ENCODE assay signal across 18 cellular contexts in the genomic region with DNA sequence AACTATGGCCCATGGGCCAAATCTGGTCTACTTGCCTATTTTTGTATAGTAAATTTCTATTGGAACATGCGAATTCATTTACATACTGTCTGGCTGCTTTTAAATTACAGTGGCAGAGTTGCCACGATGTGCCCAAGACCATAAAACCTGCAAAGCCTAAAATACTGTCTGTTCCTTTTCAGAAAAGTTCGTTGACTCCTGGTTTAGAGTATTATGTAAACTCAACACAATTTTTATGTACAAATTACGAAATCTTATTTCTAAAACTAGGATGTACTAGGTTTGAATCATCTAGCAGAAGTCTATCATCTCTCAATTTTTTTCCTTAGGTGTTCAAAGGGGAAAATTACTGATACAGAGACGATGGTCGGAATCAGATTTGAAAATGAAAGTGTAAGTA.
"Had no signal": no experiment of that assay in that cellular context is flagged by ENCODE, and none has a peak within 500 bp of the region (broad histone marks: within the 10 kb centered on the region; RNA-seq: fewer than 3 reads in every experiment).

No MANE protein-coding gene starts in this region.

- ATAC-seq: activated naive CD4-positive, alpha-beta T cell treated with anti-CD3 and anti-CD28 coated beads, Interleukin-2, amount 50 U/mL, for 72 hours; left lung; psoas muscle; sciatic nerve; stimulated activated naive B cell treated with anti-CD40 and anti-IgM and Interleukin-4, amounts not matched to agents 10 μg/mL and 1 μg/mL and 100 μg/mL, for 72 hours had no signal

- H3K4me3 ChIP-seq: breast epithelium, esophagus muscularis mucosa, left lung, psoas muscle, spleen had no signal

- H3K4me3 Mint-ChIP-seq: activated B cell treated with CpG ODN at 0.5 μM for 24 hours; memory B cell; stimulated activated naive B cell treated with anti-CD40 and anti-IgM and Interleukin-4, amounts not matched to agents 10 μg/mL and 1 μg/mL and 100 μg/mL, for 72 hours; type B pancreatic cell had no signal

- H3K36me3 Mint-ChIP-seq: activated naive CD4-positive, alpha-beta T cell treated with anti-CD3 and anti-CD28 coated beads, Interleukin-2, amount 50 U/mL, for 72 hours had no signal

- H3K27me3 ChIP-seq: breast epithelium, esophagus muscularis mucosa, left lung, spleen had no signal

- H3K4me1 Mint-ChIP-seq: activated B cell treated with CpG ODN at 0.5 μM for 24 hours; memory B cell; stimulated activated naive B cell treated with anti-CD40 and anti-IgM and Interleukin-4, amounts not matched to agents 10 μg/mL and 1 μg/mL and 100 μg/mL, for 72 hours had no signal

- H3K27ac Mint-ChIP-seq: activated B cell treated with CpG ODN at 0.5 μM for 24 hours; memory B cell; stimulated activated naive B cell treated with anti-CD40 and anti-IgM and Interleukin-4, amounts not matched to agents 10 μg/mL and 1 μg/mL and 100 μg/mL, for 72 hours; type B pancreatic cell had no signal

- H3K27ac ChIP-seq: breast epithelium, esophagus muscularis mucosa, left lung, psoas muscle had no signal

- H3K9me3 ChIP-seq: breast epithelium, esophagus muscularis mucosa, left lung, psoas muscle, spleen had no signal

- H3K27me3 Mint-ChIP-seq: activated B cell treated with CpG ODN at 0.5 μM for 24 hours; memory B cell; stimulated activated naive B cell treated with anti-CD40 and anti-IgM and Interleukin-4, amounts not matched to agents 10 μg/mL and 1 μg/mL and 100 μg/mL, for 72 hours; type B pancreatic cell had no signal

- H3K4me1 ChIP-seq: breast epithelium, esophagus muscularis mucosa, left lung, psoas muscle, spleen had no signal

- H3K9me3 Mint-ChIP-seq: activated B cell treated with CpG ODN at 0.5 μM for 24 hours; activated naive CD4-positive, alpha-beta T cell treated with anti-CD3 and anti-CD28 coated beads, Interleukin-2, amount 50 U/mL, for 72 hours; memory B cell; stimulated activated naive B cell treated with anti-CD40 and anti-IgM and Interleukin-4, amounts not matched to agents 10 μg/mL and 1 μg/mL and 100 μg/mL, for 72 hours; type B pancreatic cell had no signal

- DNase-seq: activated B cell treated with CpG ODN at 0.5 μM for 24 hours; activated CD4-positive, alpha-beta T cell treated with anti-CD3 and anti-CD28 coated beads, Interleukin-2, amount 50 U/mL, for 4 hours; activated CD8-positive, alpha-beta memory T cell treated with anti-CD3 and anti-CD28 coated beads, Interleukin-2, amount 50 U/mL, for 4 hours; activated effector memory CD4-positive, alpha-beta T cell treated with anti-CD3 and anti-CD28 coated beads, Interleukin-2, amount 50 U/mL, for 16 hours; anterior cingulate cortex; foreskin fibroblast; glutamatergic neuron; left lung; psoas muscle; spleen; stimulated activated CD4-positive, alpha-beta T cell treated with anti-CD3 and anti-CD28 coated beads, Interleukin-1b, Interleukin-23, amount 100 ng/mL, for 48 hours; stimulated activated naive B cell treated with anti-CD40 and anti-IgM and Interleukin-4, amounts not matched to agents 10 μg/mL and 1 μg/mL and 100 μg/mL, for 72 hours had no signal
